Comparison of ENCODE assay signal across 8 cellular contexts in the genomic region with DNA sequence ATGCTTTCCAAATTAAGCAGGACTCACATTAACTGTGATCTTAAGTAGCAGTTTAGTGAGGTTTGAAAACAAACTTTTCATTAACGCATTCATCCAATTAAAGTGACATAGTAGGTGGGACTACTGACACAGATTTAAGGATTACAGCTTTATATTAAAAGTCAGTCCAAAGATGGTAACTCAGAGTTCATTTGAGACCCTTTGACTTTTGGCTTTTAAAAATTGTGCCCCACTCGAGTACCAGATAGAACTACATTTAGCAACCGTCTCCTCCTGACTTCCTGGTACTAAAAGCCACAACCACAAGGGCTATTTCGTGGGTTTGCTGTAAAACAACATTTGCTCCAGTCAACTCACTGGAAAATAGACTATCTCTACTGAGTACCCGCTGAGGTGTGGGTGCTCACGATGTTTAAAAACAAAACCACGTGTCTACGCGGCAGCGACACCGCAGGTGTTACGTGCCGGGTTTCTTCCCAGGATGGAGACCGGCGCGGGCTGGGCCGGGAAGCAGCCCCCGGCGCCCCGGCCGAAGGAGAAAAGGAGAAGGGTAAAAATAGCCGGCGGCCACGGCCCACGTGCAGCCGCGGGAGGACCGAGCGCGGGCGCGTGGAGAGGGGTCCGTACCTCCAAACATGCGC.
DNase-seq lines count a peak whose midpoint lies in the region; ATAC-seq and TF ChIP-seq lines count a peak whose summit lies in the region.
"Not testable (repeated sequence)": the region's sequence is repeated elsewhere in the genome, so short reads cannot be mapped to it uniquely, and the experiment has no call there.

No MANE protein-coding gene starts in this region.

- not testable (repeated sequence) for H3K36me3 ChIP-seq in Panc1 (ENCODE audit: control insufficient read depth, insufficient read depth, low read length)

- ATAC-seq in GM21529 (IDR thresholded peaks at IDR 0.05; ENCODE audit: unreplicated experiment) (peak; percentile 37), HG03432 (IDR thresholded peaks at IDR 0.05; ENCODE audit: unreplicated experiment) (peak; percentile 20), Panc1 (peak; percentile 76)
- peak; percentile 51 to 52 for ATAC-seq in stimulated activated naive B cell treated with anti-CD40 and anti-IgM and Interleukin-4, amounts not matched to agents 10 μg/mL and 1 μg/mL and 100 μg/mL, for 72 hours (replicated peaks)

- not testable (repeated sequence) for H3K9me3 Mint-ChIP-seq in activated naive CD8-positive, alpha-beta T cell (ENCODE audit: low read depth); stimulated activated naive B cell treated with anti-CD40 and anti-IgM and Interleukin-4, amounts not matched to agents 10 μg/mL and 1 μg/mL and 100 μg/mL, for 72 hours

- intact Hi-C loops in Panc1 (cut with micrococcal nuclease; ENCODE audit: unreplicated experiment), result not testable (repeated sequence)

- TF ChIP-seq CTCF in Panc1 (IDR thresholded peaks at IDR 0.05); fibroblast of the aortic adventitia (IDR thresholded peaks at IDR 0.05; ENCODE audit: insufficient read depth, low read length): not testable (repeated sequence)

- not testable (repeated sequence) for H3K36me3 Mint-ChIP-seq in activated naive CD8-positive, alpha-beta T cell; stimulated activated naive B cell treated with anti-CD40 and anti-IgM and Interleukin-4, amounts not matched to agents 10 μg/mL and 1 μg/mL and 100 μg/mL, for 72 hours

- H3K27ac ChIP-seq in Panc1 (ENCODE audit: low read length), result peak overlapping the region; percentile 41; the same call in 1 of the 2 replicates

- in situ Hi-C loops in Panc1 (cut with HindIII; ENCODE audit: low pct_unique_long_range_greater_than_20kb, low sequenced_read_pairs), result not testable (repeated sequence)

- H3K27me3 Mint-ChIP-seq in activated naive CD8-positive, alpha-beta T cell; stimulated activated naive B cell treated with anti-CD40 and anti-IgM and Interleukin-4, amounts not matched to agents 10 μg/mL and 1 μg/mL and 100 μg/mL, for 72 hours: not testable (repeated sequence)

- not testable (repeated sequence) for H3K4me1 Mint-ChIP-seq in activated naive CD8-positive, alpha-beta T cell (ENCODE audit: low read depth)
- peaks cover 5 to 11% of the 10 kb centered on the region in 2 donors for H3K4me1 Mint-ChIP-seq in stimulated activated naive B cell treated with anti-CD40 and anti-IgM and Interleukin-4, amounts not matched to agents 10 μg/mL and 1 μg/mL and 100 μg/mL, for 72 hours

- POLR2A ChIA-PET in Panc1 (lab: Charles Lee), result not testable (repeated sequence)

- BruUV-seq in Panc1 (replicated peaks; lab: Mats Ljungman, UMichigan), result not testable (repeated sequence)

- H3K4me3 Mint-ChIP-seq in activated naive CD8-positive, alpha-beta T cell, result peak overlapping the region; percentile 88
- H3K4me3 Mint-ChIP-seq in stimulated activated naive B cell treated with anti-CD40 and anti-IgM and Interleukin-4, amounts not matched to agents 10 μg/mL and 1 μg/mL and 100 μg/mL, for 72 hours, result peak overlapping the region; percentile 99 to 100

- peak overlapping the region; percentile 66 to 68 for H3K4me3 ChIP-seq in Panc1 (ENCODE audit: low read depth in 2 of 2, low read length in 2 of 2)
- H3K4me3 ChIP-seq in fibroblast of the aortic adventitia (ENCODE audit: low read depth, low read length), result peak overlapping the region; percentile 74
- H3K4me3 ChIP-seq in mononuclear cell (ENCODE audit: low read length), result peak overlapping the region; percentile 60

- not testable (repeated sequence) for H3K4me1 ChIP-seq in Panc1 (ENCODE audit: control insufficient read depth, insufficient read depth, low read length); mononuclear cell (ENCODE audit: insufficient read depth, low read length)

- DNase-seq in DMS 273 treated with DMSO at 0.1 percent for 48 hours (lab: John Stamatoyannopoulos, UW) (peak; percentile 16), fibroblast of the aortic adventitia (ENCODE audit: low read depth) (peak; percentile 18)
- DNase-seq in Panc1 (ENCODE audit: low read depth, low spot score); stimulated activated naive B cell treated with anti-CD40 and anti-IgM and Interleukin-4, amounts not matched to agents 10 μg/mL and 1 μg/mL and 100 μg/mL, for 72 hours: not testable (repeated sequence)

- CTCF ChIA-PET in Panc1 (lab: Charles Lee), result not testable (repeated sequence)

- H3K9me3 ChIP-seq in Panc1 (ENCODE audit: control insufficient read depth, insufficient read depth, low read depth, low read length); mononuclear cell (ENCODE audit: low read depth, low read length): not testable (repeated sequence)

- peak overlapping the region; percentile 70 for H3K27ac Mint-ChIP-seq in activated naive CD8-positive, alpha-beta T cell
- peak overlapping the region; percentile 96 for H3K27ac Mint-ChIP-seq in stimulated activated naive B cell treated with anti-CD40 and anti-IgM and Interleukin-4, amounts not matched to agents 10 μg/mL and 1 μg/mL and 100 μg/mL, for 72 hours

- H3K27me3 ChIP-seq in Panc1 (ENCODE audit: control insufficient read depth, insufficient read depth, low read length); mononuclear cell (ENCODE audit: insufficient read depth, low read length): not testable (repeated sequence)

Comparison
In these comparisons a context has a peak if more than half of its experiments do, and no peak if none do; other contexts are left out.
1. ATAC-seq: peak in every context shown above with its lines; median percentile 76 in Panc1; 52 in stimulated activated naive B cell treated with anti-CD40 and anti-IgM and Interleukin-4, amounts not matched to agents 10 μg/mL and 1 μg/mL and 100 μg/mL, for 72 hours; 37 in GM21529; 20 in HG03432.